14 cellular contexts compared by ENCODE assay signal in genomic region chr6:136763255-136763654, GRCh38. TPM values are rescaled to one million over a fixed set of nuclear protein-coding genes. Genes with fewer than 3 reads are reported as not detected.
DNase-seq lines count a peak whose midpoint lies in the region; ATAC-seq and TF ChIP-seq lines count a peak whose summit lies in the region.
"Had no signal": no experiment of that assay in that cellular context is flagged by ENCODE, and none has a peak within 500 bp of the region (broad histone marks: within the 10 kb centered on the region; RNA-seq: fewer than 3 reads in every experiment).

No MANE protein-coding gene starts in this region.

- intact Hi-C loops in CD4-positive, alpha-beta memory T cell (cut with micrococcal nuclease) = no loop called here
- intact Hi-C loops in CD14-positive monocyte (cut with micrococcal nuclease) = no loop called here

- H3K4me1 ChIP-seq in CD4-positive, alpha-beta memory T cell (ENCODE audit: insufficient read depth, low read length) = peaks cover 87% of the 10 kb centered on the region

- ATAC-seq in GM18909 (IDR thresholded peaks at IDR 0.05; ENCODE audit: poor library complexity, unreplicated experiment) = peak; percentile 24
- peak; percentile 27 for ATAC-seq in HG02763 (IDR thresholded peaks at IDR 0.05; ENCODE audit: unreplicated experiment)
- ATAC-seq in T-cell (replicated peaks in 1 of 4) = no peak
- ATAC-seq in GM21447 (IDR thresholded peaks at IDR 0.05; ENCODE audit: unreplicated experiment) = no peak

- POLR2A ChIA-PET in CD4-positive, alpha-beta memory T cell (lab: Charles Lee; ENCODE audit: partially characterized antibody) = interaction anchor here (1.4 to 8.4 kb wide), 6 partner anchors 8 to 473 kb away, joined by 4 to 323 read pairs (median 10); partner anchors contain the start of genes BCLAF1 and MAP3K5
- POLR2A ChIA-PET in T-cell (lab: Charles Lee) = interaction anchor here in 1 of 2 donors (0.6 kb wide), 1 partner anchor 8 kb away, joined by 3 read pairs; no protein-coding TSS in a partner anchor

- H3K27ac ChIP-seq in CD4-positive, alpha-beta memory T cell (ENCODE audit: low read depth, low read length) = peak overlapping the region; percentile 62

- no peak for DNase-seq in CD4-positive, alpha-beta memory T cell
- DNase-seq in T-cell (no peak), CD14-positive monocyte (ENCODE audit: low spot score) (no peak), DMS53 treated with DMSO at 0.1 percent for 48 hours (lab: John Stamatoyannopoulos, UW; ENCODE audit: unreplicated experiment) (no peak), globus pallidus (ENCODE audit: low spot score) (no peak)
- DNase-seq: activated CD8-positive, alpha-beta memory T cell treated with anti-CD3 and anti-CD28 coated beads for 24 hours; anterior cingulate cortex; hypothalamus; NCI-H226 had no signal

- no peaks in the 10 kb centered on the region for H3K9me3 Mint-ChIP-seq in CD4-positive, alpha-beta memory T cell
- H3K9me3 Mint-ChIP-seq in T-cell = no peaks in the 10 kb centered on the region
- H3K9me3 Mint-ChIP-seq in CD14-positive monocyte = peaks cover 0 to 3% (median 0%) of the 10 kb centered on the region in 7 donors
- H3K9me3 Mint-ChIP-seq: mesothelial cell of epicardium had no signal

- no peaks in the 10 kb centered on the region for H3K36me3 ChIP-seq in CD4-positive, alpha-beta memory T cell (ENCODE audit: insufficient read depth, low read length)
- H3K36me3 ChIP-seq: right atrium auricular region had no signal

- H3K4me3 Mint-ChIP-seq in CD4-positive, alpha-beta memory T cell = peak overlapping the region in 6 of 8 donors; percentile 7 to 73 (median 63)
- H3K4me3 Mint-ChIP-seq in T-cell (peak overlapping the region in 2 of 3 donors; percentile 10 to 82), CD14-positive monocyte (no peak overlapping the region)
- H3K4me3 Mint-ChIP-seq: mesothelial cell of epicardium had no signal

- no peaks in the 10 kb centered on the region for H3K27me3 Mint-ChIP-seq in CD4-positive, alpha-beta memory T cell
- H3K27me3 Mint-ChIP-seq in T-cell = no peaks in the 10 kb centered on the region
- H3K27me3 Mint-ChIP-seq in CD14-positive monocyte (ENCODE audit: low read depth in 3 of 3) = no peaks in the 10 kb centered on the region

- TF ChIP-seq CTCF in CD14-positive monocyte (IDR thresholded peaks at IDR 0.05) = no peak

- H3K27ac Mint-ChIP-seq in CD4-positive, alpha-beta memory T cell = peak overlapping the region; percentile 78 to 96 (median 94)
- H3K27ac Mint-ChIP-seq in T-cell (peak overlapping the region; percentile 93 to 96), CD14-positive monocyte (peak overlapping the region in 1 of 7 donors; percentile 91)
- H3K27ac Mint-ChIP-seq: mesothelial cell of epicardium had no signal

- H3K36me3 Mint-ChIP-seq in CD4-positive, alpha-beta memory T cell = no peaks in the 10 kb centered on the region
- H3K36me3 Mint-ChIP-seq in T-cell (no peaks in the 10 kb centered on the region), CD14-positive monocyte (peaks cover 0 to 12% of the 10 kb centered on the region in 2 donors)
- H3K36me3 Mint-ChIP-seq: mesothelial cell of epicardium had no signal

- H3K4me3 ChIP-seq in CD4-positive, alpha-beta memory T cell (ENCODE audit: low read length in 2 of 2) = no peak overlapping the region
- H3K4me3 ChIP-seq: right atrium auricular region had no signal

- H3K9me3 ChIP-seq in CD4-positive, alpha-beta memory T cell (ENCODE audit: control insufficient read depth in 1 of 2, low read length in 2 of 2) = no peaks in the 10 kb centered on the region

- peaks cover 69 to 76% (median 73%) of the 10 kb centered on the region in 4 donors for H3K4me1 Mint-ChIP-seq in CD4-positive, alpha-beta memory T cell
- peaks cover 73 to 86% (median 76%) of the 10 kb centered on the region in 3 donors for H3K4me1 Mint-ChIP-seq in T-cell
- H3K4me1 Mint-ChIP-seq in CD14-positive monocyte = peaks cover 80% of the 10 kb centered on the region

- H3K27me3 ChIP-seq in CD4-positive, alpha-beta memory T cell (ENCODE audit: insufficient read depth, low read length) = no peaks in the 10 kb centered on the region
- H3K27me3 ChIP-seq: right atrium auricular region had no signal

- CTCF ChIA-PET in CD4-positive, alpha-beta memory T cell (lab: Charles Lee; ENCODE audit: partially characterized antibody) = interaction anchor here (1.2 to 8.4 kb wide), 8 partner anchors 8 to 119 kb away, joined by 3 to 228 read pairs (median 6); partner anchors contain the start of gene MAP3K5
- CTCF ChIA-PET in T-cell (lab: Charles Lee) = interaction anchor here (1.2 to 2.7 kb wide), 6 partner anchors 9 to 119 kb away, joined by 3 to 19 read pairs (median 8); partner anchors contain the start of gene MAP3K5 (in 2 of the 2)

RNA-seq across cellular contexts. Expression of gene MAP3K5, which starts 29.0 kb away (rescaled TPM):
- 10 to 100 TPM; 31.4 to 31.7 TPM for total RNA-seq in CD4-positive, alpha-beta memory T cell
- 10 to 100 TPM in 1 of 2 donors, 1 to 10 TPM in 1; 7.3 to 26.3 TPM for polyA plus RNA-seq in CD4-positive, alpha-beta memory T cell
- total RNA-seq in T-cell = 10 to 100 TPM; 17.8 to 29.2 (median 20.6) TPM
- polyA plus RNA-seq in CD14-positive monocyte = 10 to 100 TPM in 1 of 2 donors, 1 to 10 TPM in 1; 9.6 to 11.1 TPM

RNA-seq across cellular contexts. Expression of gene PEX7, which starts 59.1 kb away (rescaled TPM):
- 1 to 10 TPM; 4.4 to 5.8 TPM for total RNA-seq in CD4-positive, alpha-beta memory T cell
- polyA plus RNA-seq in CD4-positive, alpha-beta memory T cell = 1 to 10 TPM; 4.5 to 7.2 TPM
- 1 to 10 TPM; 4.3 to 5.5 (median 4.9) TPM for total RNA-seq in T-cell
- polyA plus RNA-seq in CD14-positive monocyte = 1 to 10 TPM; 3.9 to 6.1 TPM

Comparison
In these comparisons a context has a peak if more than half of its experiments do, and no peak if none do; other contexts are left out.
1. H3K4me3 Mint-ChIP-seq: peak in CD4-positive, alpha-beta memory T cell (6 of 8) and T-cell (2 of 3); none in CD14-positive monocyte (0 of 2).
2. ATAC-seq: peak in GM18909 (single experiment) and HG02763 (single experiment); none in T-cell (0 of 4) and GM21447 (single experiment).